2 cellular contexts compared by ENCODE assay signal in the genomic region with DNA sequence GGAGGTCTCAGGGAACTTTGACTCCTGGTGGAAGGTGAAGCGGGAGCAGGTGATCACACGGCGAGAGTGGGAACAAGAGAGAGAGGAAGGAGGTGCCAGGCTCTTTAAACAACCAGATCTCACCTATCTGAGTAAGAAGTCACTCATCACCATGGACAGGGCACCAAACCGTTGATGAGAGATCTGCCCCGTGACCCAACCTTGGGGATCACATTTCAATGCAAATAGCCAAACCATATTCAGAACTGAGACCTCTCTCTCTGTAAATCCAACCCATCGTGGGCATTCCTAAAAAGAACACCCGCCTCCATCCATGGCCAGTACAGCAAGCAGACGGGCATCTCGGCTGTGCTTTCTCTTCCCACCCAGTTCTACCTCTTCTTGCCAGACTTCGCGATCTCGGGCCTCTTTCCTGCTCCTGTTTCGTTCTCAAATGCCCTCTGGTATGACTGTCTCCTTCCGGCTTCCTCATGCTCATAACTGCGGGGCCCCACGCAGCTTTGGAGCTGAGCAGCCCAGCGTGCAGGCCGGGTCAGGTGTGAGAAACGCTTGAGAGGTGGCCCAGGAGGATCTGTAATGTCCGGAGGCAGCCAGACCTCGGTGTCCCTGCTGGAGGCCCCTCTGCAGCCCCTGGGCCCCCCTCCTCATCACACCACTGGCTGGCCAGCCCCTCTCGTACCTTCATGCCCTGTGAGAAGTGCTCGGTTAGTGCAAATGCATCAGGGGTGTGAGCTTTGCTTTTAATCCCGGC.
TF ChIP-seq lines count a peak whose summit lies in the region.

No MANE protein-coding gene starts in this region.

TF ChIP-seq in HepG2, 621 proteins besides CTCF, POLR2A, EP300 and RAD21 (continued from another document and continues in another):
- TF ChIP-seq, protein P1, sequence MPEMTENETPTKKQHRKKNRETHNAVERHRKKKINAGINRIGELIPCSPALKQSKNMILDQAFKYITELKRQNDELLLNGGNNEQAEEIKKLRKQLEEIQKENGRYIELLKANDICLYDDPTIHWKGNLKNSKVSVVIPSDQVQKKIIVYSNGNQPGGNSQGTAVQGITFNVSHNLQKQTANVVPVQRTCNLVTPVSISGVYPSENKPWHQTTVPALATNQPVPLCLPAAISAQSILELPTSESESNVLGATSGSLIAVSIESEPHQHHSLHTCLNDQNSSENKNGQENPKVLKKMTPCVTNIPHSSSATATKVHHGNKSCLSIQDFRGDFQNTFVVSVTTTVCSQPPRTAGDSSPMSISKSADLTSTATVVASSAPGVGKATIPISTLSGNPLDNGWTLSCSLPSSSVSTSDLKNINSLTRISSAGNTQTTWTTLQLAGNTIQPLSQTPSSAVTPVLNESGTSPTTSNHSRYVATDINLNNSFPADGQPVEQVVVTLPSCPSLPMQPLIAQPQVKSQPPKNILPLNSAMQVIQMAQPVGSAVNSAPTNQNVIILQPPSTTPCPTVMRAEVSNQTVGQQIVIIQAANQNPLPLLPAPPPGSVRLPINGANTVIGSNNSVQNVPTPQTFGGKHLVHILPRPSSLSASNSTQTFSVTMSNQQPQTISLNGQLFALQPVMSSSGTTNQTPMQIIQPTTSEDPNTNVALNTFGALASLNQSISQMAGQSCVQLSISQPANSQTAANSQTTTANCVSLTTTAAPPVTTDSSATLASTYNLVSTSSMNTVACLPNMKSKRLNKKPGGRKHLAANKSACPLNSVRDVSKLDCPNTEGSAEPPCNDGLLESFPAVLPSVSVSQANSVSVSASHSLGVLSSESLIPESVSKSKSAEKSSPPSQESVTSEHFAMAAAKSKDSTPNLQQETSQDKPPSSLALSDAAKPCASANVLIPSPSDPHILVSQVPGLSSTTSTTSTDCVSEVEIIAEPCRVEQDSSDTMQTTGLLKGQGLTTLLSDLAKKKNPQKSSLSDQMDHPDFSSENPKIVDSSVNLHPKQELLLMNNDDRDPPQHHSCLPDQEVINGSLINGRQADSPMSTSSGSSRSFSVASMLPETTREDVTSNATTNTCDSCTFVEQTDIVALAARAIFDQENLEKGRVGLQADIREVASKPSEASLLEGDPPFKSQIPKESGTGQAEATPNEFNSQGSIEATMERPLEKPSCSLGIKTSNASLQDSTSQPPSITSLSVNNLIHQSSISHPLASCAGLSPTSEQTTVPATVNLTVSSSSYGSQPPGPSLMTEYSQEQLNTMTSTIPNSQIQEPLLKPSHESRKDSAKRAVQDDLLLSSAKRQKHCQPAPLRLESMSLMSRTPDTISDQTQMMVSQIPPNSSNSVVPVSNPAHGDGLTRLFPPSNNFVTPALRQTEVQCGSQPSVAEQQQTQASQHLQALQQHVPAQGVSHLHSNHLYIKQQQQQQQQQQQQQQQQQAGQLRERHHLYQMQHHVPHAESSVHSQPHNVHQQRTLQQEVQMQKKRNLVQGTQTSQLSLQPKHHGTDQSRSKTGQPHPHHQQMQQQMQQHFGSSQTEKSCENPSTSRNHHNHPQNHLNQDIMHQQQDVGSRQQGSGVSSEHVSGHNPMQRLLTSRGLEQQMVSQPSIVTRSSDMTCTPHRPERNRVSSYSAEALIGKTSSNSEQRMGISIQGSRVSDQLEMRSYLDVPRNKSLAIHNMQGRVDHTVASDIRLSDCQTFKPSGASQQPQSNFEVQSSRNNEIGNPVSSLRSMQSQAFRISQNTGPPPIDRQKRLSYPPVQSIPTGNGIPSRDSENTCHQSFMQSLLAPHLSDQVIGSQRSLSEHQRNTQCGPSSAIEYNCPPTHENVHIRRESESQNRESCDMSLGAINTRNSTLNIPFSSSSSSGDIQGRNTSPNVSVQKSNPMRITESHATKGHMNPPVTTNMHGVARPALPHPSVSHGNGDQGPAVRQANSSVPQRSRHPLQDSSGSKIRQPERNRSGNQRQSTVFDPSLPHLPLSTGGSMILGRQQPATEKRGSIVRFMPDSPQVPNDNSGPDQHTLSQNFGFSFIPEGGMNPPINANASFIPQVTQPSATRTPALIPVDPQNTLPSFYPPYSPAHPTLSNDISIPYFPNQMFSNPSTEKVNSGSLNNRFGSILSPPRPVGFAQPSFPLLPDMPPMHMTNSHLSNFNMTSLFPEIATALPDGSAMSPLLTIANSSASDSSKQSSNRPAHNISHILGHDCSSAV (CRISPR knock-in tag; IDR thresholded peaks at IDR 0.05; ENCODE audit: borderline replicate concordance), result no peak
- no peak for TF ChIP-seq ZNF260 (CRISPR knock-in tag; IDR thresholded peaks at IDR 0.05; ENCODE audit: borderline replicate concordance, low read depth)
- peak; percentile 67; the same call in 1 of the 2 replicates for TF ChIP-seq MIER2 (CRISPR knock-in tag; IDR thresholded peaks at IDR 0.05)
- TF ChIP-seq SP4 (CRISPR knock-in tag; IDR thresholded peaks at IDR 0.05), result no peak
- no peak for TF ChIP-seq CBX5 (CRISPR knock-in tag; IDR thresholded peaks at IDR 0.05; ENCODE audit: borderline replicate concordance)
- TF ChIP-seq ZNF737 (CRISPR knock-in tag; IDR thresholded peaks at IDR 0.05; ENCODE audit: borderline replicate concordance), result no peak
- no peak for TF ChIP-seq ZSCAN29 (CRISPR knock-in tag; conservative IDR thresholded peaks at IDR 0.05)
- TF ChIP-seq U2AF1 (optimal IDR thresholded peaks at IDR 0.05; ENCODE audit: low read depth, low read length), result no peak
- no peak for TF ChIP-seq ZBTB7B (CRISPR knock-in tag; IDR thresholded peaks at IDR 0.05)
- TF ChIP-seq THAP11 (CRISPR knock-in tag; IDR thresholded peaks at IDR 0.05), result no peak
- no peak for TF ChIP-seq PHF21A (CRISPR knock-in tag; IDR thresholded peaks at IDR 0.05)
- TF ChIP-seq SIX4 (CRISPR knock-in tag; IDR thresholded peaks at IDR 0.05), result 0 out of 2 replicates have a peak, but pooled peaks have one; percentile 17
- no peak for TF ChIP-seq ZC3H13 (CRISPR knock-in tag; IDR thresholded peaks at IDR 0.05)
- no peak for TF ChIP-seq ZNF30 (CRISPR knock-in tag; IDR thresholded peaks at IDR 0.05)
- TF ChIP-seq, protein P2, sequence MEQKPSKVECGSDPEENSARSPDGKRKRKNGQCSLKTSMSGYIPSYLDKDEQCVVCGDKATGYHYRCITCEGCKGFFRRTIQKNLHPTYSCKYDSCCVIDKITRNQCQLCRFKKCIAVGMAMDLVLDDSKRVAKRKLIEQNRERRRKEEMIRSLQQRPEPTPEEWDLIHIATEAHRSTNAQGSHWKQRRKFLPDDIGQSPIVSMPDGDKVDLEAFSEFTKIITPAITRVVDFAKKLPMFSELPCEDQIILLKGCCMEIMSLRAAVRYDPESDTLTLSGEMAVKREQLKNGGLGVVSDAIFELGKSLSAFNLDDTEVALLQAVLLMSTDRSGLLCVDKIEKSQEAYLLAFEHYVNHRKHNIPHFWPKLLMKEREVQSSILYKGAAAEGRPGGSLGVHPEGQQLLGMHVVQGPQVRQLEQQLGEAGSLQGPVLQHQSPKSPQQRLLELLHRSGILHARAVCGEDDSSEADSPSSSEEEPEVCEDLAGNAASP (CRISPR knock-in tag; IDR thresholded peaks at IDR 0.05; ENCODE audit: borderline replicate concordance), result no peak
- no peak for TF ChIP-seq CENPX (CRISPR knock-in tag; IDR thresholded peaks at IDR 0.05)

TF ChIP-seq in WTC11, 78 proteins besides CTCF, POLR2A, EP300 and RAD21 (continued from another document and continues in another):
- TF ChIP-seq GABPB1 (CRISPR knock-in tag; IDR thresholded peaks at IDR 0.05), result no peak
- TF ChIP-seq IRF2 (CRISPR knock-in tag; IDR thresholded peaks at IDR 0.05; ENCODE audit: borderline replicate concordance, low read depth), result no peak
- TF ChIP-seq, protein P3, sequence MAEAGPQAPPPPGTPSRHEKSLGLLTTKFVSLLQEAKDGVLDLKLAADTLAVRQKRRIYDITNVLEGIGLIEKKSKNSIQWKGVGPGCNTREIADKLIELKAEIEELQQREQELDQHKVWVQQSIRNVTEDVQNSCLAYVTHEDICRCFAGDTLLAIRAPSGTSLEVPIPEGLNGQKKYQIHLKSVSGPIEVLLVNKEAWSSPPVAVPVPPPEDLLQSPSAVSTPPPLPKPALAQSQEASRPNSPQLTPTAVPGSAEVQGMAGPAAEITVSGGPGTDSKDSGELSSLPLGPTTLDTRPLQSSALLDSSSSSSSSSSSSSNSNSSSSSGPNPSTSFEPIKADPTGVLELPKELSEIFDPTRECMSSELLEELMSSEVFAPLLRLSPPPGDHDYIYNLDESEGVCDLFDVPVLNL (CRISPR knock-in tag; IDR thresholded peaks at IDR 0.05; ENCODE audit: borderline replicate concordance, low read depth), result no peak
- no peak for TF ChIP-seq NFE2L1 (CRISPR knock-in tag; IDR thresholded peaks at IDR 0.05)
- no peak for TF ChIP-seq ZNF263 (CRISPR knock-in tag; IDR thresholded peaks at IDR 0.05; ENCODE audit: low read depth)
- TF ChIP-seq, protein P4, sequence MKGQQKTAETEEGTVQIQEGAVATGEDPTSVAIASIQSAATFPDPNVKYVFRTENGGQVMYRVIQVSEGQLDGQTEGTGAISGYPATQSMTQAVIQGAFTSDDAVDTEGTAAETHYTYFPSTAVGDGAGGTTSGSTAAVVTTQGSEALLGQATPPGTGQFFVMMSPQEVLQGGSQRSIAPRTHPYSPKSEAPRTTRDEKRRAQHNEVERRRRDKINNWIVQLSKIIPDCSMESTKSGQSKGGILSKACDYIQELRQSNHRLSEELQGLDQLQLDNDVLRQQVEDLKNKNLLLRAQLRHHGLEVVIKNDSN (CRISPR knock-in tag; IDR thresholded peaks at IDR 0.05), result no peak
- TF ChIP-seq RELA (CRISPR knock-in tag; IDR thresholded peaks at IDR 0.05; ENCODE audit: borderline replicate concordance), result no peak
- TF ChIP-seq, protein P5, sequence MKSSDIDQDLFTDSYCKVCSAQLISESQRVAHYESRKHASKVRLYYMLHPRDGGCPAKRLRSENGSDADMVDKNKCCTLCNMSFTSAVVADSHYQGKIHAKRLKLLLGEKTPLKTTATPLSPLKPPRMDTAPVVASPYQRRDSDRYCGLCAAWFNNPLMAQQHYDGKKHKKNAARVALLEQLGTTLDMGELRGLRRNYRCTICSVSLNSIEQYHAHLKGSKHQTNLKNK (CRISPR knock-in tag; IDR thresholded peaks at IDR 0.05), result no peak
- TF ChIP-seq, protein P6, sequence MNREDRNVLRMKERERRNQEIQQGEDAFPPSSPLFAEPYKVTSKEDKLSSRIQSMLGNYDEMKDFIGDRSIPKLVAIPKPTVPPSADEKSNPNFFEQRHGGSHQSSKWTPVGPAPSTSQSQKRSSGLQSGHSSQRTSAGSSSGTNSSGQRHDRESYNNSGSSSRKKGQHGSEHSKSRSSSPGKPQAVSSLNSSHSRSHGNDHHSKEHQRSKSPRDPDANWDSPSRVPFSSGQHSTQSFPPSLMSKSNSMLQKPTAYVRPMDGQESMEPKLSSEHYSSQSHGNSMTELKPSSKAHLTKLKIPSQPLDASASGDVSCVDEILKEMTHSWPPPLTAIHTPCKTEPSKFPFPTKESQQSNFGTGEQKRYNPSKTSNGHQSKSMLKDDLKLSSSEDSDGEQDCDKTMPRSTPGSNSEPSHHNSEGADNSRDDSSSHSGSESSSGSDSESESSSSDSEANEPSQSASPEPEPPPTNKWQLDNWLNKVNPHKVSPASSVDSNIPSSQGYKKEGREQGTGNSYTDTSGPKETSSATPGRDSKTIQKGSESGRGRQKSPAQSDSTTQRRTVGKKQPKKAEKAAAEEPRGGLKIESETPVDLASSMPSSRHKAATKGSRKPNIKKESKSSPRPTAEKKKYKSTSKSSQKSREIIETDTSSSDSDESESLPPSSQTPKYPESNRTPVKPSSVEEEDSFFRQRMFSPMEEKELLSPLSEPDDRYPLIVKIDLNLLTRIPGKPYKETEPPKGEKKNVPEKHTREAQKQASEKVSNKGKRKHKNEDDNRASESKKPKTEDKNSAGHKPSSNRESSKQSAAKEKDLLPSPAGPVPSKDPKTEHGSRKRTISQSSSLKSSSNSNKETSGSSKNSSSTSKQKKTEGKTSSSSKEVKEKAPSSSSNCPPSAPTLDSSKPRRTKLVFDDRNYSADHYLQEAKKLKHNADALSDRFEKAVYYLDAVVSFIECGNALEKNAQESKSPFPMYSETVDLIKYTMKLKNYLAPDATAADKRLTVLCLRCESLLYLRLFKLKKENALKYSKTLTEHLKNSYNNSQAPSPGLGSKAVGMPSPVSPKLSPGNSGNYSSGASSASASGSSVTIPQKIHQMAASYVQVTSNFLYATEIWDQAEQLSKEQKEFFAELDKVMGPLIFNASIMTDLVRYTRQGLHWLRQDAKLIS (CRISPR knock-in tag; IDR thresholded peaks at IDR 0.05; ENCODE audit: borderline replicate concordance), result no peak
- TF ChIP-seq ZNF232 (CRISPR knock-in tag; IDR thresholded peaks at IDR 0.05), result no peak
- TF ChIP-seq, protein P7, sequence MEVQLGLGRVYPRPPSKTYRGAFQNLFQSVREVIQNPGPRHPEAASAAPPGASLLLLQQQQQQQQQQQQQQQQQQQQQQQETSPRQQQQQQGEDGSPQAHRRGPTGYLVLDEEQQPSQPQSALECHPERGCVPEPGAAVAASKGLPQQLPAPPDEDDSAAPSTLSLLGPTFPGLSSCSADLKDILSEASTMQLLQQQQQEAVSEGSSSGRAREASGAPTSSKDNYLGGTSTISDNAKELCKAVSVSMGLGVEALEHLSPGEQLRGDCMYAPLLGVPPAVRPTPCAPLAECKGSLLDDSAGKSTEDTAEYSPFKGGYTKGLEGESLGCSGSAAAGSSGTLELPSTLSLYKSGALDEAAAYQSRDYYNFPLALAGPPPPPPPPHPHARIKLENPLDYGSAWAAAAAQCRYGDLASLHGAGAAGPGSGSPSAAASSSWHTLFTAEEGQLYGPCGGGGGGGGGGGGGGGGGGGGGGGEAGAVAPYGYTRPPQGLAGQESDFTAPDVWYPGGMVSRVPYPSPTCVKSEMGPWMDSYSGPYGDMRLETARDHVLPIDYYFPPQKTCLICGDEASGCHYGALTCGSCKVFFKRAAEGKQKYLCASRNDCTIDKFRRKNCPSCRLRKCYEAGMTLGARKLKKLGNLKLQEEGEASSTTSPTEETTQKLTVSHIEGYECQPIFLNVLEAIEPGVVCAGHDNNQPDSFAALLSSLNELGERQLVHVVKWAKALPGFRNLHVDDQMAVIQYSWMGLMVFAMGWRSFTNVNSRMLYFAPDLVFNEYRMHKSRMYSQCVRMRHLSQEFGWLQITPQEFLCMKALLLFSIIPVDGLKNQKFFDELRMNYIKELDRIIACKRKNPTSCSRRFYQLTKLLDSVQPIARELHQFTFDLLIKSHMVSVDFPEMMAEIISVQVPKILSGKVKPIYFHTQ (CRISPR knock-in tag; IDR thresholded peaks at IDR 0.05), result no peak
- no peak for TF ChIP-seq NR3C1 (CRISPR knock-in tag; conservative IDR thresholded peaks at IDR 0.05; ENCODE audit: low read depth)
- TF ChIP-seq, protein P8, sequence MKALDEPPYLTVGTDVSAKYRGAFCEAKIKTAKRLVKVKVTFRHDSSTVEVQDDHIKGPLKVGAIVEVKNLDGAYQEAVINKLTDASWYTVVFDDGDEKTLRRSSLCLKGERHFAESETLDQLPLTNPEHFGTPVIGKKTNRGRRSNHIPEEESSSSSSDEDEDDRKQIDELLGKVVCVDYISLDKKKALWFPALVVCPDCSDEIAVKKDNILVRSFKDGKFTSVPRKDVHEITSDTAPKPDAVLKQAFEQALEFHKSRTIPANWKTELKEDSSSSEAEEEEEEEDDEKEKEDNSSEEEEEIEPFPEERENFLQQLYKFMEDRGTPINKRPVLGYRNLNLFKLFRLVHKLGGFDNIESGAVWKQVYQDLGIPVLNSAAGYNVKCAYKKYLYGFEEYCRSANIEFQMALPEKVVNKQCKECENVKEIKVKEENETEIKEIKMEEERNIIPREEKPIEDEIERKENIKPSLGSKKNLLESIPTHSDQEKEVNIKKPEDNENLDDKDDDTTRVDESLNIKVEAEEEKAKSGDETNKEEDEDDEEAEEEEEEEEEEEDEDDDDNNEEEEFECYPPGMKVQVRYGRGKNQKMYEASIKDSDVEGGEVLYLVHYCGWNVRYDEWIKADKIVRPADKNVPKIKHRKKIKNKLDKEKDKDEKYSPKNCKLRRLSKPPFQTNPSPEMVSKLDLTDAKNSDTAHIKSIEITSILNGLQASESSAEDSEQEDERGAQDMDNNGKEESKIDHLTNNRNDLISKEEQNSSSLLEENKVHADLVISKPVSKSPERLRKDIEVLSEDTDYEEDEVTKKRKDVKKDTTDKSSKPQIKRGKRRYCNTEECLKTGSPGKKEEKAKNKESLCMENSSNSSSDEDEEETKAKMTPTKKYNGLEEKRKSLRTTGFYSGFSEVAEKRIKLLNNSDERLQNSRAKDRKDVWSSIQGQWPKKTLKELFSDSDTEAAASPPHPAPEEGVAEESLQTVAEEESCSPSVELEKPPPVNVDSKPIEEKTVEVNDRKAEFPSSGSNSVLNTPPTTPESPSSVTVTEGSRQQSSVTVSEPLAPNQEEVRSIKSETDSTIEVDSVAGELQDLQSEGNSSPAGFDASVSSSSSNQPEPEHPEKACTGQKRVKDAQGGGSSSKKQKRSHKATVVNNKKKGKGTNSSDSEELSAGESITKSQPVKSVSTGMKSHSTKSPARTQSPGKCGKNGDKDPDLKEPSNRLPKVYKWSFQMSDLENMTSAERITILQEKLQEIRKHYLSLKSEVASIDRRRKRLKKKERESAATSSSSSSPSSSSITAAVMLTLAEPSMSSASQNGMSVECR (CRISPR knock-in tag; IDR thresholded peaks at IDR 0.05; ENCODE audit: borderline replicate concordance), result no peak
- TF ChIP-seq NR1H2 (CRISPR knock-in tag; IDR thresholded peaks at IDR 0.05), result no peak
